26 cellular contexts compared by ENCODE assay signal in genomic region chr5:2141254-2142000, GRCh38.
"Had no signal": no experiment of that assay in that cellular context is flagged by ENCODE, and none has a peak within 500 bp of the region (broad histone marks: within the 10 kb centered on the region; RNA-seq: fewer than 3 reads in every experiment).

No MANE protein-coding gene starts in this region.

- H3K4me3 ChIP-seq: left lung, lower lobe of right lung, pancreas, psoas muscle, skin epidermis, suprapubic skin, thoracic aorta, tibial artery, upper lobe of right lung had no signal

- H3K9me3 Mint-ChIP-seq: naive thymus-derived CD8-positive, alpha-beta T cell; neural crest cell; stimulated activated naive CD8-positive, alpha-beta T cell treated with anti-CD3 and anti-CD28 coated beads, Interleukin-15, Interleukin-2, amounts not matched to agents 100 ng/mL and 50 ng/mL, for 24 hours had no signal

- H3K36me3 Mint-ChIP-seq: immature natural killer cell; naive thymus-derived CD8-positive, alpha-beta T cell had no signal

- H3K9me3 ChIP-seq: lower lobe of right lung, pancreas, psoas muscle, tibial artery, upper lobe of right lung had no signal

- H3K27me3 ChIP-seq: tibial artery, upper lobe of right lung had no signal

- H3K27ac Mint-ChIP-seq: immature natural killer cell; naive thymus-derived CD8-positive, alpha-beta T cell; stimulated activated effector memory CD8-positive, alpha-beta T cell treated with anti-CD3 and anti-CD28 coated beads, Interleukin-12 subunit alpha, Interleukin-12 subunit beta, amount 100 ng/mL, for 72 hours; stimulated activated naive CD8-positive, alpha-beta T cell treated with anti-CD3 and anti-CD28 coated beads, Interleukin-15, Interleukin-2, amounts not matched to agents 100 ng/mL and 50 ng/mL, for 24 hours had no signal

- FAIRE-seq: islet of Langerhans, kidney, pancreas, urothelium cell line had no signal

- H3K4me1 ChIP-seq: left lung, lower lobe of right lung, pancreas, psoas muscle, suprapubic skin, tibial artery, upper lobe of right lung had no signal

- DNase-seq: hypothalamus; immature natural killer cell; kidney; left colon; left lung; lower lobe of right lung; mammary epithelial cell; mesenchymal stem cell; naive thymus-derived CD8-positive, alpha-beta T cell; nucleus accumbens; pancreas; psoas muscle; stimulated activated CD4-positive, alpha-beta T cell treated with anti-CD3 and anti-CD28 coated beads, Interleukin-4, amount 100 ng/mL, for 24 hours; stimulated activated naive CD4-positive, alpha-beta T cell; trophoblast cell; upper lobe of right lung had no signal

- H3K4me1 Mint-ChIP-seq: immature natural killer cell, neural crest cell had no signal

- H3K36me3 ChIP-seq: left lung, lower lobe of right lung, pancreas, suprapubic skin, thoracic aorta, tibial artery, upper lobe of right lung had no signal

- H3K27ac ChIP-seq: left lung, lower lobe of right lung, pancreas, psoas muscle, skin epidermis, suprapubic skin, thoracic aorta, tibial artery, upper lobe of right lung had no signal

- ATAC-seq: left colon; left lung; lower lobe of right lung; naive thymus-derived CD8-positive, alpha-beta T cell; pancreas; psoas muscle; sciatic nerve; stimulated activated effector memory CD8-positive, alpha-beta T cell treated with anti-CD3 and anti-CD28 coated beads, Interleukin-12 subunit alpha, Interleukin-12 subunit beta, amount 100 ng/mL, for 72 hours; upper lobe of right lung had no signal

- H3K4me3 Mint-ChIP-seq: immature natural killer cell; neural crest cell; stimulated activated effector memory CD8-positive, alpha-beta T cell treated with anti-CD3 and anti-CD28 coated beads, Interleukin-12 subunit alpha, Interleukin-12 subunit beta, amount 100 ng/mL, for 72 hours; stimulated activated naive CD8-positive, alpha-beta T cell treated with anti-CD3 and anti-CD28 coated beads, Interleukin-15, Interleukin-2, amounts not matched to agents 100 ng/mL and 50 ng/mL, for 24 hours had no signal
